In the genomic region with DNA sequence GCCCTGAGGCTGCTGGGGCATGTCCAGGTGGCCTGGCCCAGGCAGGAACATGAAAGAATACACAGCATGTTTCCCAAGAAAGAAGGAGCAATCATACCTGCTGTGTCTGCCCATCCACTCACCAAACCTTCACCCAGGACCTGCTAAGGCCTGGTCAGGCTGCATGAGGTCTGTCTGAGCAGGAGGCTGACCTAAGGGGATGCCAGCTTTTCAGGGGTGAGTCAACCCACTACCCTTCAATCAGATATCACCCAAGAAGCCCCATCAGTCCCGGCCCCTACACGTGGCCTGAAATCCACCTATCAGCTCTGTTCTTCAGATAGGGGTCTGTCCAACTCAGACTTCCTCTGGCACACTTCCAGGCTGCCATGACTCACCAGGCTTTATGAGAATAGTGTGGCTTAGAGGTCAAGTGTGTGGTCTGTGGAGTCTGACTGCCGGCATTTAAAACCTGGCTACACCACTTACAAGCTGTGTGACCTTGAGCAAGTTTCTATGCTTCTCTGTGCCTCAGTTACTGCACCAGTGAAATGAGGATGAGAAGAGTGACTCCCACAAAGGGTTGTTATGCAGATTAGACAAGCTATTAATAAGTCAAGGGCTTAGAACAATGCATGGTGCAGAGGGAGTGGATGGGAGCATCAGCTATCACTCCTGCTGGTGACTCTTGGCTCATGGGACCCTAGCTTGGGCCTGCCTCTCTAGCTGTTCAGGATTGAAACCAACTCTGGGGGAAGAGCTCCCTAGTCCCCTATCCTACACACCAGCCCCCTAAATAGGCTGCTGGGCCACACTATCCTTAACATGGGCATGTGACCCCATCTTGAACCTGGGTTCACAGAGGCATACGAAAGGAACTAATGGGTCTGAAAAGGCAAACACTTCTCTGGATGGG, we compare ENCODE assay signal across 9 cellular contexts.
DNase-seq lines count a peak whose midpoint lies in the region; ATAC-seq, FAIRE-seq and TF ChIP-seq lines count a peak whose summit lies in the region.
"Had no signal": no experiment of that assay in that cellular context is flagged by ENCODE, and none has a peak within 500 bp of the region (broad histone marks: within the 10 kb centered on the region; RNA-seq: fewer than 3 reads in every experiment).

No MANE protein-coding gene starts in this region.

- no peak for TF ChIP-seq CTCF in MCF 10A (IDR thresholded peaks at IDR 0.05; ENCODE audit: unreplicated experiment)
- no peak for TF ChIP-seq CTCF in breast epithelium (IDR thresholded peaks at IDR 0.05)

- no peaks in the 10 kb centered on the region for H3K9me3 Mint-ChIP-seq in MCF 10A (ENCODE audit: unreplicated experiment)

- H3K27ac Mint-ChIP-seq in MCF 10A (ENCODE audit: low read depth, unreplicated experiment), result no peak overlapping the region

- no peak for TF ChIP-seq POLR2A in breast epithelium (IDR thresholded peaks at IDR 0.05)

- no peaks in the 10 kb centered on the region for H3K36me3 ChIP-seq in breast epithelium
- H3K36me3 ChIP-seq: right lobe of liver had no signal

- H3K36me3 Mint-ChIP-seq in MCF 10A (ENCODE audit: insufficient read depth, unreplicated experiment), result no peaks in the 10 kb centered on the region

- no peaks in the 10 kb centered on the region for H3K27me3 ChIP-seq in breast epithelium
- H3K27me3 ChIP-seq: right lobe of liver had no signal

- ATAC-seq in HG03196 (IDR thresholded peaks at IDR 0.05; ENCODE audit: unreplicated experiment), result no peak

- no peaks in the 10 kb centered on the region for H3K9me3 ChIP-seq in breast epithelium
- H3K9me3 ChIP-seq: right lobe of liver had no signal

- CTCF ChIA-PET in MCF 10A (lab: Yijun Ruan, JAX), result interaction anchor here (0.7 to 1.1 kb wide), 2 partner anchors 31 to 180 kb away, joined by 3 read pairs; no protein-coding TSS in a partner anchor

- H3K27ac ChIP-seq in breast epithelium, result no peak overlapping the region
- H3K27ac ChIP-seq: right lobe of liver had no signal

- POLR2A ChIA-PET in MCF 10A (lab: Yijun Ruan, JAX), result no interaction called here

- FAIRE-seq in HTR-8/SVneo (lab: Jason Lieb, UNC), result peak; percentile 54

- H3K4me3 ChIP-seq in breast epithelium, result no peak overlapping the region
- H3K4me3 ChIP-seq: right lobe of liver had no signal

- peak; percentile 84 for DNase-seq in MCF 10A (ENCODE audit: unreplicated experiment)
- no peak for DNase-seq in breast epithelium (ENCODE audit: low spot score in 2 of 2)
- DNase-seq in HTR-8/SVneo (ENCODE audit: insufficient read length, low spot score), result peak; percentile 68
- peak; percentile 85 for DNase-seq in amniotic epithelial cell (ENCODE audit: low read depth)
- DNase-seq in stimulated activated CD4-positive, alpha-beta T cell treated with anti-CD3 and anti-CD28 coated beads, Interleukin-1b, Interleukin-23, amount 100 ng/mL, for 48 hours, result peak; percentile 68
- DNase-seq in effector CD4-positive, alpha-beta T cell, result no peak
- no peak for DNase-seq in nucleus accumbens (lab: John Stamatoyannopoulos, UW)
- DNase-seq: right lobe of liver had no signal

- peaks cover 86% of the 10 kb centered on the region for H3K27me3 Mint-ChIP-seq in MCF 10A (ENCODE audit: insufficient read depth, unreplicated experiment)

- no TSS peak for BruUV-seq in MCF 10A (replicated peaks; lab: Mats Ljungman, UMichigan)

- no peak overlapping the region for H3K4me3 Mint-ChIP-seq in MCF 10A (ENCODE audit: unreplicated experiment)

- peaks cover 8% of the 10 kb centered on the region for H3K4me1 Mint-ChIP-seq in MCF 10A (ENCODE audit: insufficient read depth, unreplicated experiment)

- intact Hi-C loops in MCF 10A (cut with micrococcal nuclease) (no loop called here), breast epithelium (cut with DNase I; ENCODE audit: low total_unique reads) (no loop called here)

- no peaks in the 10 kb centered on the region for H3K4me1 ChIP-seq in breast epithelium
- H3K4me1 ChIP-seq: right lobe of liver had no signal

Comparison
In these comparisons a context has a peak if more than half of its experiments do, and no peak if none do; other contexts are left out.
1. DNase-seq: peak in MCF 10A (single experiment), HTR-8/SVneo (single experiment), amniotic epithelial cell (single experiment) and stimulated activated CD4-positive, alpha-beta T cell treated with anti-CD3 and anti-CD28 coated beads, Interleukin-1b, Interleukin-23, amount 100 ng/mL, for 48 hours (single experiment); none in breast epithelium (0 of 2), effector CD4-positive, alpha-beta T cell (single experiment) and nucleus accumbens (0 of 56).